22 cellular contexts compared by ENCODE assay signal in genomic region chr16:81833751-81834150, GRCh38.
"Had no signal": no experiment of that assay in that cellular context is flagged by ENCODE, and none has a peak within 500 bp of the region (broad histone marks: within the 10 kb centered on the region; RNA-seq: fewer than 3 reads in every experiment).

No MANE protein-coding gene starts in this region.

- H2AFZ ChIP-seq: hepatocyte had no signal

- H3K79me2 ChIP-seq: hepatocyte had no signal

- H3K27me3 Mint-ChIP-seq: activated CD4-positive, alpha-beta memory T cell treated with anti-CD3 and anti-CD28 coated beads for 36 hours had no signal

- H3K27me3 ChIP-seq: body of pancreas, hepatocyte, sigmoid colon, tibial nerve, uterus had no signal

- H3K4me2 ChIP-seq: hepatocyte had no signal

- H3K27ac ChIP-seq: body of pancreas, dorsolateral prefrontal cortex, epithelial cell of prostate, hepatocyte, sigmoid colon, tibial nerve, uterus had no signal

- H3K27ac Mint-ChIP-seq: activated CD4-positive, alpha-beta memory T cell treated with anti-CD3 and anti-CD28 coated beads for 36 hours; activated naive CD8-positive, alpha-beta T cell; activated T-helper 1 cell treated with anti-CD3 and anti-CD28 coated beads, Interleukin-12 subunit alpha, Interleukin-12 subunit beta, Interleukin-2, Interleukin-4 antibody, amounts not matched to agents 30 ng/mL and 10 ng/mL and 1 ng/mL, durations not matched to agents 14 hours and 24 hours and 36 hours; endodermal cell; T-helper 17 cell; WTC11 had no signal

- ATAC-seq: body of pancreas; lower lobe of right lung; stimulated activated naive CD8-positive, alpha-beta T cell treated with anti-CD3 and anti-CD28 coated beads, Interleukin-15, Interleukin-2, amounts not matched to agents 100 U/mL and 50 U/mL, for 24 hours; T-helper 17 cell; WTC11 had no signal

- H3K4me1 ChIP-seq: body of pancreas, sigmoid colon, uterus had no signal

- H3K9me3 Mint-ChIP-seq: activated CD4-positive, alpha-beta memory T cell treated with anti-CD3 and anti-CD28 coated beads for 36 hours; activated T-helper 1 cell treated with anti-CD3 and anti-CD28 coated beads, Interleukin-12 subunit alpha, Interleukin-12 subunit beta, Interleukin-2, Interleukin-4 antibody, amounts not matched to agents 30 ng/mL and 10 ng/mL and 1 ng/mL, durations not matched to agents 14 hours and 24 hours and 36 hours; endodermal cell; nephron progenitor cell; WTC11 had no signal

- H3K36me3 ChIP-seq: lower lobe of right lung, sigmoid colon, tibial nerve, uterus had no signal

- H3K4me3 ChIP-seq: body of pancreas, dorsolateral prefrontal cortex, hepatocyte, lower lobe of right lung, sigmoid colon, tibial nerve, uterus had no signal

- DNase-seq: activated CD4-positive, alpha-beta memory T cell treated with anti-CD3 and anti-CD28 coated beads for 36 hours; activated CD4-positive, alpha-beta T cell treated with anti-CD3 and anti-CD28 coated beads for 4 hours; activated T-cell treated with anti-CD3 and anti-CD28 coated beads for 4 hours; amygdala; body of pancreas; dorsolateral prefrontal cortex; endodermal cell; foreskin fibroblast; lower lobe of right lung; nephron progenitor cell; occipital lobe; stimulated activated naive CD8-positive, alpha-beta T cell treated with anti-CD3 and anti-CD28 coated beads, Interleukin-15, Interleukin-2, amounts not matched to agents 100 U/mL and 50 U/mL, for 24 hours; substantia nigra; T-helper 17 cell; uterus had no signal

- H3K36me3 Mint-ChIP-seq: activated CD4-positive, alpha-beta memory T cell treated with anti-CD3 and anti-CD28 coated beads for 36 hours; WTC11 had no signal

- H3K9me3 ChIP-seq: body of pancreas, lower lobe of right lung, sigmoid colon, tibial nerve, uterus had no signal

- H3K4me3 Mint-ChIP-seq: activated CD4-positive, alpha-beta memory T cell treated with anti-CD3 and anti-CD28 coated beads for 36 hours; activated naive CD8-positive, alpha-beta T cell; activated T-helper 1 cell treated with anti-CD3 and anti-CD28 coated beads, Interleukin-12 subunit alpha, Interleukin-12 subunit beta, Interleukin-2, Interleukin-4 antibody, amounts not matched to agents 30 ng/mL and 10 ng/mL and 1 ng/mL, durations not matched to agents 14 hours and 24 hours and 36 hours; endodermal cell; nephron progenitor cell; T-helper 17 cell; WTC11 had no signal
